10 cellular contexts compared by ENCODE assay signal in the genomic region with DNA sequence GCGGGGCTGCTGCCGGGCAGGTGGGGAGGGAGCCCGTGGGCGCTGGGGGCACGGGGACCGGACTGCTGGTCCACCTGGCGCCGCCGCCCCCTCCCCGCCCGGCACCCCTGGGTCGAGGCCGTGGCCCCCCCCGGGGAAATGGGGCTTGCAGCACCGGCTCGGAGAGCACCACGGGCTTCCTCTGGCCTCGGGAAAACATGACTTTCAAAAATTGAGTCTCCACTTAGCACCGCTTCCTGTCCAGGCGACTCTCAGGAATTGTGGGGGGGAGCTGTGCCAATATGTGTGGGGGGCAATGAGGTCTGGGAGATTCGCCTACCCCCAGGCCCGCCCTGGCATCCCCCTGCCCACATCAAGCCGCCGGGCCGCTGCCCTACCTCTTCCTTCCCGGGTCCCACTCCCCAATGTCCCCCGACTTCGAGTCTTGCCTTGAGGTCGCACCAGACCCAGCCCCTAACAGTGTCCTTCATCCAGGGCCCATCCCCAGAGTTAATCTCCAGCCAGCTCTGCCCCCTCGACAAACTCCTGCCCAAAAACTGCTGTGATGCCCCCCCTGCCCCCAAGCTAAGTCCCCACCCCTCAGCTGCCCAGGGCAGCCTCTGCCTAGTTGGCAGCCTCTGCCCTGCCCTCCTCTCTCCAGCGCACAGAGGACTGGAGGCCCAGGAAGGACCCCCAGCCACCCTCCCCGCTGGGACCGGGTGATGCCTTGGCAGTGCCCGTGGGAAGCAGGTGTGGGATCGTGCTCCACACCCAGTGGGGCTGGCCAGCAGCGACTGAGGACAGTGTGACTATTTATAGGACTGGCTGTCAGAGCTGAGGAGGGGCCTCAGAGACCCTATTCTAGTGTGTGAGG. TPM values are rescaled to one million over a fixed set of nuclear protein-coding genes. Genes with fewer than 3 reads are reported as not detected.
A peak's percentile ranks its signal among the peaks of the same experiment; 100 is the strongest.
DNase-seq lines count a peak whose midpoint lies in the region; ATAC-seq, FAIRE-seq and TF ChIP-seq lines count a peak whose summit lies in the region.
"Had no signal": no experiment of that assay in that cellular context is flagged by ENCODE, and none has a peak within 500 bp of the region (broad histone marks: within the 10 kb centered on the region; RNA-seq: fewer than 3 reads in every experiment).

No MANE protein-coding gene starts in this region.

- H3K4me1 Mint-ChIP-seq in T-cell, result peaks cover 3 to 5% (median 5%) of the 10 kb centered on the region in 3 donors

- no peak for TF ChIP-seq POLR2A in prostate gland (IDR thresholded peaks at IDR 0.05)
- TF ChIP-seq POLR2A in GM12892 (IDR thresholded peaks at IDR 0.05; ENCODE audit: low read depth, low read length), result no peak

- H3K9me3 Mint-ChIP-seq in T-cell, result no peaks in the 10 kb centered on the region

- H3K4me3 Mint-ChIP-seq in T-cell, result peak overlapping the region; percentile 53 to 62 (median 59)

- peak overlapping the region; percentile 47 for H3K4me3 ChIP-seq in fibroblast of pulmonary artery (replicated peaks; ENCODE audit: low read depth, low read length)
- H3K4me3 ChIP-seq in prostate gland, result peak overlapping the region; percentile 27 to 48

- CTCF ChIA-PET in T-cell (lab: Charles Lee), result interaction anchor here in 1 of 2 donors (0.6 kb wide), 1 partner anchor 376 kb away, joined by 6 read pairs; no protein-coding TSS in a partner anchor

- no peaks in the 10 kb centered on the region for H3K9me3 ChIP-seq in prostate gland
- H3K9me3 ChIP-seq: pancreas had no signal

- WGBS in prostate gland, result 45% methylated on average over 20 of the region's 36 CpGs

- POLR2A ChIA-PET in T-cell (lab: Charles Lee), result no interaction called here

- H3K27me3 ChIP-seq in prostate gland (replicated peaks; ENCODE audit: insufficient read depth), result no peaks in the 10 kb centered on the region
- H3K27me3 ChIP-seq: pancreas had no signal

- no peaks in the 10 kb centered on the region for H3K36me3 ChIP-seq in prostate gland
- H3K36me3 ChIP-seq: pancreas had no signal

- no peaks in the 10 kb centered on the region for H3K36me3 Mint-ChIP-seq in T-cell

- no peak overlapping the region for H3K27ac ChIP-seq in prostate gland
- H3K27ac ChIP-seq: pancreas had no signal

- ATAC-seq in T-cell (replicated peaks in 1 of 4) (peak in 1 of 4 experiments; percentile 7), GM19467 (IDR thresholded peaks at IDR 0.05; ENCODE audit: unreplicated experiment) (no peak)
- ATAC-seq: pancreas had no signal

- no peak for FAIRE-seq in GM12892 (lab: Jason Lieb, UNC)
- FAIRE-seq: pancreas had no signal

- H3K4me1 ChIP-seq in prostate gland (replicated peaks), result no peaks in the 10 kb centered on the region
- H3K4me1 ChIP-seq: pancreas had no signal

- no peak for TF ChIP-seq CTCF in fibroblast of pulmonary artery (IDR thresholded peaks at IDR 0.05; ENCODE audit: low read length, missing control alignments)
- no peak for TF ChIP-seq CTCF in prostate gland (IDR thresholded peaks at IDR 0.05)

- H3K27me3 Mint-ChIP-seq in T-cell, result peaks cover 0 to 21% of the 10 kb centered on the region in 2 donors

- H3K27ac Mint-ChIP-seq in T-cell, result no peak overlapping the region

- intact Hi-C loops in prostate gland (cut with DNase I), result no loop called here

- DNase-seq in EH (ENCODE audit: low read depth), result peak; percentile 20
- no peak for DNase-seq in T-cell
- no peak for DNase-seq in fibroblast of pulmonary artery (ENCODE audit: low read depth)
- DNase-seq in prostate gland (ENCODE audit: low spot score), result no peak
- no peak for DNase-seq in NCI-H187 treated with DMSO at 0.1 percent for 48 hours (lab: John Stamatoyannopoulos, UW)
- DNase-seq in ecto neural progenitor cell (ENCODE audit: low spot score), result no peak
- no peak for DNase-seq in GM12892 (ENCODE audit: insufficient read length)

RNA-seq across cellular contexts. Expression of a gene that starts 3.9 kb away (rescaled TPM):
- total RNA-seq in T-cell (1 to 10 TPM in 3 of 5 donors, under 1 TPM in 2; 0.43 to 1.9 (median 1.1) TPM), prostate gland (100 to 1,000 TPM in 1 of 2 donors, 10 to 100 TPM in 1; 49.3 to 118 TPM)
- not detected for polyA plus RNA-seq in GM12892 (2012; ENCODE audit: missing spikeins)

RNA-seq across cellular contexts. Expression of a gene that starts 20.7 kb away (rescaled TPM):
- total RNA-seq in T-cell (10 to 100 TPM in 4 of 5 donors, 1 to 10 TPM in 1; 6.5 to 13.0 (median 12.1) TPM), prostate gland (10 to 100 TPM; 44.9 to 50.0 TPM)
- polyA plus RNA-seq in GM12892 (2012; ENCODE audit: missing spikeins), result 3.5 TPM

RNA-seq across cellular contexts. Expression of a gene that starts 45.8 kb away (rescaled TPM):
- total RNA-seq in T-cell (1 to 10 TPM in 1 of 5 donors, under 1 TPM in 4; 0.25 to 2.1 (median 0.77) TPM), prostate gland (10 to 100 TPM; 18.9 to 27.8 TPM)
- polyA plus RNA-seq in GM12892 (2012; ENCODE audit: missing spikeins), result 0.36 TPM
- total RNA-seq: LHCN-M2 had no signal

Comparison
In these comparisons a context has a peak if more than half of its experiments do, and no peak if none do; other contexts are left out.
1. RNA of a gene that starts 3.9 kb away (total RNA-seq): 49.3 to 118 TPM in prostate gland; 0.43 to 1.9 TPM in T-cell; every median in the first group is over 10 times any median in the second.
2. RNA of a gene that starts 45.8 kb away (total RNA-seq): 18.9 to 27.8 TPM in prostate gland; 0.25 to 2.1 TPM in T-cell; every median in the first group is over 4 times any median in the second.